In the genomic region with DNA sequence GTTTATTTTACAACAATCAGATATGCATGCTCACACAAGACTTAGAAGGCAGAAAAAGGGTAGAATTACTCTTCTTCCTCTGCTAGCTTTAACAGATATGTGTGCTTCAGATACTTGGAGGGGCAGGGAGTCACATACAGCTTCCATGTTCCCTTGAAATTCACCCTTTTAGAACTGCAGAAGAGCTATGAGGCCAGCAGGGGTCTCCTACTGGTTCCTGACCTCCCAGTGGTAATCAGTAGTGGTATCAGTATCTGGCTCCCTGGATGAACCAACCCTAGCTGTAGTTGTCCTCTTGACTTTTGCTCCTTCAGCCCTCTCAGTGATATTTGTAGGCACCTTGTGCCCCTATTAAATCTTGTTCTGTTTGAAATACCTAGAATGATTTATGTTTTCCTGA, we compare ENCODE assay signal across 9 cellular contexts.
DNase-seq lines count a peak whose midpoint lies in the region; ATAC-seq, FAIRE-seq and TF ChIP-seq lines count a peak whose summit lies in the region.
"Had no signal": no experiment of that assay in that cellular context is flagged by ENCODE, and none has a peak within 500 bp of the region (broad histone marks: within the 10 kb centered on the region; RNA-seq: fewer than 3 reads in every experiment).

No MANE protein-coding gene starts in this region.

- ATAC-seq in Panc1, result no peak
- peak; percentile 70 for ATAC-seq in foreskin keratinocyte
- ATAC-seq in GM21381 (IDR thresholded peaks at IDR 0.05; ENCODE audit: unreplicated experiment), result no peak
- no peak for ATAC-seq in GM18858 (IDR thresholded peaks at IDR 0.05; ENCODE audit: unreplicated experiment)
- ATAC-seq in HG03565 (IDR thresholded peaks at IDR 0.05; ENCODE audit: unreplicated experiment), result no peak

- BruUV-seq in Panc1 (replicated peaks; lab: Mats Ljungman, UMichigan), result no TSS peak

- H3K27ac ChIP-seq in C4-2B (no peak overlapping the region), Panc1 (ENCODE audit: low read length) (no peak overlapping the region), foreskin keratinocyte (no peak overlapping the region)

- in situ Hi-C loops in Panc1 (cut with HindIII; ENCODE audit: low pct_unique_long_range_greater_than_20kb, low sequenced_read_pairs), result no loop called here

- H3K36me3 ChIP-seq in Panc1 (ENCODE audit: control insufficient read depth, insufficient read depth, low read length), result no peaks in the 10 kb centered on the region; the same call in 1 of the 2 replicates

- CTCF ChIA-PET in Panc1 (lab: Charles Lee), result no interaction called here

- intact Hi-C loops in Panc1 (cut with micrococcal nuclease; ENCODE audit: unreplicated experiment), result no loop called here

- H3K4me1 ChIP-seq in Panc1 (ENCODE audit: control insufficient read depth, insufficient read depth, low read length), result no peaks in the 10 kb centered on the region
- H3K4me1 ChIP-seq in foreskin keratinocyte, result no peaks in the 10 kb centered on the region

- DNase-seq in H54 (ENCODE audit: insufficient read length, low spot score) (peak; percentile 4), Panc1 (ENCODE audit: low read depth, low spot score) (peak; percentile 2), foreskin keratinocyte (peak in 1 of 2 donors; percentile 6), UCSD-AML1 (lab: John Stamatoyannopoulos, UW; ENCODE audit: unreplicated experiment) (no peak)

- TF ChIP-seq POLR2A in H54 (IDR thresholded peaks at IDR 0.05; ENCODE audit: low read depth, low read length), result no peak

- H3K9me3 ChIP-seq in Panc1 (ENCODE audit: control insufficient read depth, insufficient read depth, low read depth, low read length), result no peaks in the 10 kb centered on the region

- POLR2A ChIA-PET in Panc1 (lab: Charles Lee), result no interaction called here

- no peak overlapping the region for H3K4me3 ChIP-seq in Panc1 (ENCODE audit: low read depth in 2 of 2, low read length in 2 of 2)

- H3K27me3 ChIP-seq in Panc1 (ENCODE audit: control insufficient read depth, insufficient read depth, low read length), result no peaks in the 10 kb centered on the region; the same call in 1 of the 2 replicates
- peaks cover 23% of the 10 kb centered on the region for H3K27me3 ChIP-seq in foreskin keratinocyte

- FAIRE-seq in H54 (lab: Jason Lieb, UNC), result no peak
- FAIRE-seq: GM18507 had no signal

- TF ChIP-seq CTCF in C4-2B (conservative IDR thresholded peaks at IDR 0.05) (peak; percentile 48), Panc1 (IDR thresholded peaks at IDR 0.05) (peak; percentile 42), foreskin keratinocyte (conservative IDR thresholded peaks at IDR 0.05) (peak; percentile 48)
